ENCODE assay signal across 1 cellular context in the genomic region with DNA sequence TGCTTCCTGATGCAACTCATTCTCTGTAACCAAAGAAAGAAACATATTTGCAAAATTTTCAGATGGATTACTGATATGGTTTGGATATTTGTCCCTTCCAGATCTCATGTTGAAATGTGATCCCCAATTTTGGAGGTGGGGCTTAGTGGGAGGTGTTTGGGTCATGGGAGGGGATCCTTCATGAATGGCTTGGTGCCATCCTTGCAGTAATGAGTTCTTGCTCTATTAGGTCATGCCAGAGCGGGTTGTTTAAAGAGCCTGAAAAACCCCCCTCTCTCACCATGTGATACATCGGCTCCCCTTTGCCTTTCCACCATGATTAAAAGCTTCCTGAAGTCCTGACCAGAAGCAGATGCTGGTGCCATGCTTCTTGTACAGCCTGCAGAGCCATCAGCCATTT.
TF ChIP-seq lines count a peak whose summit lies in the region.

No MANE protein-coding gene starts in this region.

TF ChIP-seq in SK-N-SH treated with all-trans-retinoic acid at 6 μM for 48 hours, 23 proteins besides CTCF, POLR2A, EP300 and RAD21 (continued from another document):
- TF ChIP-seq, protein P1, sequence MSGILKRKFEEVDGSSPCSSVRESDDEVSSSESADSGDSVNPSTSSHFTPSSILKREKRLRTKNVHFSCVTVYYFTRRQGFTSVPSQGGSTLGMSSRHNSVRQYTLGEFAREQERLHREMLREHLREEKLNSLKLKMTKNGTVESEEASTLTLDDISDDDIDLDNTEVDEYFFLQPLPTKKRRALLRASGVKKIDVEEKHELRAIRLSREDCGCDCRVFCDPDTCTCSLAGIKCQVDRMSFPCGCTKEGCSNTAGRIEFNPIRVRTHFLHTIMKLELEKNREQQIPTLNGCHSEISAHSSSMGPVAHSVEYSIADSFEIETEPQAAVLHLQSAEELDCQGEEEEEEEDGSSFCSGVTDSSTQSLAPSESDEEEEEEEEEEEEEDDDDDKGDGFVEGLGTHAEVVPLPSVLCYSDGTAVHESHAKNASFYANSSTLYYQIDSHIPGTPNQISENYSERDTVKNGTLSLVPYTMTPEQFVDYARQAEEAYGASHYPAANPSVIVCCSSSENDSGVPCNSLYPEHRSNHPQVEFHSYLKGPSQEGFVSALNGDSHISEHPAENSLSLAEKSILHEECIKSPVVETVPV (CRISPR knock-in tag; IDR thresholded peaks at IDR 0.05): no peak
- no peak for TF ChIP-seq TOX (CRISPR knock-in tag; IDR thresholded peaks at IDR 0.05; ENCODE audit: borderline replicate concordance)
- TF ChIP-seq ISL1 (CRISPR knock-in tag; IDR thresholded peaks at IDR 0.05): no peak
- no peak for TF ChIP-seq SNAI2 (CRISPR knock-in tag; IDR thresholded peaks at IDR 0.05)
- no peak for TF ChIP-seq ZFP3 (CRISPR knock-in tag; IDR thresholded peaks at IDR 0.05)
- TF ChIP-seq GLIS3 (CRISPR knock-in tag; IDR thresholded peaks at IDR 0.05): no peak
- TF ChIP-seq, protein P2, sequence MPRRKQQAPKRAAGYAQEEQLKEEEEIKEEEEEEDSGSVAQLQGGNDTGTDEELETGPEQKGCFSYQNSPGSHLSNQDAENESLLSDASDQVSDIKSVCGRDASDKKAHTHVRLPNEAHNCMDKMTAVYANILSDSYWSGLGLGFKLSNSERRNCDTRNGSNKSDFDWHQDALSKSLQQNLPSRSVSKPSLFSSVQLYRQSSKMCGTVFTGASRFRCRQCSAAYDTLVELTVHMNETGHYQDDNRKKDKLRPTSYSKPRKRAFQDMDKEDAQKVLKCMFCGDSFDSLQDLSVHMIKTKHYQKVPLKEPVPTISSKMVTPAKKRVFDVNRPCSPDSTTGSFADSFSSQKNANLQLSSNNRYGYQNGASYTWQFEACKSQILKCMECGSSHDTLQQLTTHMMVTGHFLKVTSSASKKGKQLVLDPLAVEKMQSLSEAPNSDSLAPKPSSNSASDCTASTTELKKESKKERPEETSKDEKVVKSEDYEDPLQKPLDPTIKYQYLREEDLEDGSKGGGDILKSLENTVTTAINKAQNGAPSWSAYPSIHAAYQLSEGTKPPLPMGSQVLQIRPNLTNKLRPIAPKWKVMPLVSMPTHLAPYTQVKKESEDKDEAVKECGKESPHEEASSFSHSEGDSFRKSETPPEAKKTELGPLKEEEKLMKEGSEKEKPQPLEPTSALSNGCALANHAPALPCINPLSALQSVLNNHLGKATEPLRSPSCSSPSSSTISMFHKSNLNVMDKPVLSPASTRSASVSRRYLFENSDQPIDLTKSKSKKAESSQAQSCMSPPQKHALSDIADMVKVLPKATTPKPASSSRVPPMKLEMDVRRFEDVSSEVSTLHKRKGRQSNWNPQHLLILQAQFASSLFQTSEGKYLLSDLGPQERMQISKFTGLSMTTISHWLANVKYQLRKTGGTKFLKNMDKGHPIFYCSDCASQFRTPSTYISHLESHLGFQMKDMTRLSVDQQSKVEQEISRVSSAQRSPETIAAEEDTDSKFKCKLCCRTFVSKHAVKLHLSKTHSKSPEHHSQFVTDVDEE (CRISPR knock-in tag; IDR thresholded peaks at IDR 0.05): no peak
TF ChIP-seq in SK-N-SH treated with all-trans-retinoic acid at 6 μM for 48 hours: peak in this region for 0.
